In the genomic region with DNA sequence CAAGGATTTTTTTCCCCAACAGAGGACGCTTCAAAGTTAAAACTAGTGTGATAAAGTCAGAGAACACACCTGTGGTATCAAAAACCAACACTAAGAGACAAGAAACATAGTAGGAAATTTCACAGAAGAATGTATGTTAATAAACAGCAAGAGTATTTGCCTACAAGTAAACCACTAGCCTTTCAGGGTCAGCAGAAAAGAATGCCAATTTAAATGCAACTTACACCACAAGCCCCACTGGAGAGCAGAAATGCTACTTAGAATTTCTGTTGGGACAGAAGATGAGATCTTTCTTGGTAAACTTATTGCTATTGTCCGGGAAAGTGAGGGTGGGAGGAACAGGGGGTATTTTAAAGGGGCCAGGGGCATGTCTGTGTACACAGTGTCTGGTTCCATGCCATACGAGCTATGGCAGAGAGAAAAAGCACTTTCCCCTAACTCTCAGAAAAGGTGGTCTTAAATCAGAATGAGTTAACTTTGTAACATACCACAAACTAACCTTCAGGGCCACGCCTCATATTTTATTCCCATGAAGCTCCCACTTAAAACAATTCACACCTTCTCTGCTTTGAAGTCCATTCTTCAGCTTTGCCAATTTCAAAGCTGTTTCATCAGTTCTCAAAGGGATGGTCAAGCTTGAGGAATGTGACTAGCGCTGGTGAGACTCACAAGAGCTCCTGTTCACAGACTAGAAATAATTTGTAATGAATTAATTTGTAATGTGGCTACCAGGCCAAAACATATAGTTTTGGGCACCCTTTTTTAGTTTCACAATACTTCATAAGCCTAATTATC, we compare ENCODE assay signal across 1 cellular context.
TF ChIP-seq lines count a peak whose summit lies in the region.

No MANE protein-coding gene starts in this region.

TF ChIP-seq in IMR-90, 13 proteins besides CTCF, POLR2A, EP300 and RAD21:
- TF ChIP-seq BHLHE40 (IDR thresholded peaks at IDR 0.05; ENCODE audit: low read depth, low read length): no peak
- TF ChIP-seq, protein P1, sequence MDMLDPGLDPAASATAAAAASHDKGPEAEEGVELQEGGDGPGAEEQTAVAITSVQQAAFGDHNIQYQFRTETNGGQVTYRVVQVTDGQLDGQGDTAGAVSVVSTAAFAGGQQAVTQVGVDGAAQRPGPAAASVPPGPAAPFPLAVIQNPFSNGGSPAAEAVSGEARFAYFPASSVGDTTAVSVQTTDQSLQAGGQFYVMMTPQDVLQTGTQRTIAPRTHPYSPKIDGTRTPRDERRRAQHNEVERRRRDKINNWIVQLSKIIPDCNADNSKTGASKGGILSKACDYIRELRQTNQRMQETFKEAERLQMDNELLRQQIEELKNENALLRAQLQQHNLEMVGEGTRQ (IDR thresholded peaks at IDR 0.05; ENCODE audit: low read depth, low read length): no peak
- no peak for TF ChIP-seq RCOR1 (IDR thresholded peaks at IDR 0.05; ENCODE audit: insufficient replicate concordance, low read length)
- peak; percentile 50; the same call in 1 of the 2 replicates for TF ChIP-seq CEBPB (IDR thresholded peaks at IDR 0.05; ENCODE audit: low read depth, low read length)
- TF ChIP-seq RFX5 (IDR thresholded peaks at IDR 0.05; ENCODE audit: low read depth, low read length): no peak
- TF ChIP-seq MAFK (IDR thresholded peaks at IDR 0.05; ENCODE audit: low read depth, low read length): 0 out of 2 replicates have a peak, but pooled peaks have one; percentile 10
- TF ChIP-seq, protein P2, sequence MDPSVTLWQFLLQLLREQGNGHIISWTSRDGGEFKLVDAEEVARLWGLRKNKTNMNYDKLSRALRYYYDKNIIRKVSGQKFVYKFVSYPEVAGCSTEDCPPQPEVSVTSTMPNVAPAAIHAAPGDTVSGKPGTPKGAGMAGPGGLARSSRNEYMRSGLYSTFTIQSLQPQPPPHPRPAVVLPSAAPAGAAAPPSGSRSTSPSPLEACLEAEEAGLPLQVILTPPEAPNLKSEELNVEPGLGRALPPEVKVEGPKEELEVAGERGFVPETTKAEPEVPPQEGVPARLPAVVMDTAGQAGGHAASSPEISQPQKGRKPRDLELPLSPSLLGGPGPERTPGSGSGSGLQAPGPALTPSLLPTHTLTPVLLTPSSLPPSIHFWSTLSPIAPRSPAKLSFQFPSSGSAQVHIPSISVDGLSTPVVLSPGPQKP (IDR thresholded peaks at IDR 0.05; ENCODE audit: borderline replicate concordance, low read depth, low read length): no peak
- TF ChIP-seq MAZ (IDR thresholded peaks at IDR 0.05; ENCODE audit: borderline replicate concordance, low read depth, low read length): no peak
